3 cellular contexts compared by ENCODE assay signal in the genomic region with DNA sequence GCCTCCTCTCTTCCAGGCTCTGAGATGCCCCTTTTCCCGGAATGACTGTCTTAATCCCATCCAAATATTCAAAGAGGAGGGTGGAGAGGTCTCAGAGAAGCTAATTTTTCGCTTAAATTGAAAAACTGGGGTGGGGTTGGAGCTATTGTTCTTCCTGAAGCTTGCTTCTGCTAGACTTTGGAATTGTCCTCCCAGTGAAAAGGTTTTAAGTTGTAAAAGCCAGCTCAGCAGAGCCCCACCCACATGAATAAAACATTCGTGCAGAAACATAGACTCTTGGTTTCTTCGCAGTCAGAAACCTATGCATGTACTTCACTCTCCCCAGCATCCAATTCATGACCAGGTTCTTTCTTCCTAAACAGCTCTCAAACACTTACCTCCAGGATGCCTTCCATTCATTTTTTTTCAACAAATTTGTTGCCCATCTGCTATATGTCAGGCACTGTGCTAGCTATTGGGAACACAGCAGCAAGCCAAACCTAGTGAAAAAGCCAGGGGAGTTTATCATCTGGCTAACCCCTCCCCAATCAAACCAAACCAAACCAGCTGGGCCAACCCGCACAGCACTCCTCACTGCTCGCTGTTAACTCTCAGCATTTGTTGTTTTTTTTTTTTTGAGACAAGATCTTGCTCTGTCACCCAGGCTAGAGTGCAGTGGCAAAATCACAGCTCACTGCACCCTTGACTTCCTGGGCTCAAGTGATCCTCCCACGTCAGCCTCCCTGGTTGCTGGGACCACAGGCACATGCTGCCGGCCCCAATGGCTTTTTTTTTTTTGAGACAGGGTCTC.
TF ChIP-seq lines count a peak whose summit lies in the region.

No MANE protein-coding gene starts in this region.

TF ChIP-seq in SK-N-SH, 30 proteins besides CTCF, POLR2A, EP300 and RAD21:
- TF ChIP-seq RXRA (IDR thresholded peaks at IDR 0.05; ENCODE audit: borderline replicate concordance, low read depth) (no peak), POLR2AphosphoS5 (IDR thresholded peaks at IDR 0.05; ENCODE audit: low read depth, low read length) (no peak), NRF1 (IDR thresholded peaks at IDR 0.05; ENCODE audit: low read depth, low read length) (no peak), MAX (IDR thresholded peaks at IDR 0.05; ENCODE audit: low read depth) (no peak), TCF12 (IDR thresholded peaks at IDR 0.05) (no peak), TAF1 (IDR thresholded peaks at IDR 0.05; ENCODE audit: borderline replicate concordance, low read depth, low read length) (no peak), YY1 (IDR thresholded peaks at IDR 0.05; ENCODE audit: low read depth) (no peak), MEF2A (IDR thresholded peaks at IDR 0.05; ENCODE audit: borderline replicate concordance, low read depth) (no peak)
- TF ChIP-seq, protein P1, sequence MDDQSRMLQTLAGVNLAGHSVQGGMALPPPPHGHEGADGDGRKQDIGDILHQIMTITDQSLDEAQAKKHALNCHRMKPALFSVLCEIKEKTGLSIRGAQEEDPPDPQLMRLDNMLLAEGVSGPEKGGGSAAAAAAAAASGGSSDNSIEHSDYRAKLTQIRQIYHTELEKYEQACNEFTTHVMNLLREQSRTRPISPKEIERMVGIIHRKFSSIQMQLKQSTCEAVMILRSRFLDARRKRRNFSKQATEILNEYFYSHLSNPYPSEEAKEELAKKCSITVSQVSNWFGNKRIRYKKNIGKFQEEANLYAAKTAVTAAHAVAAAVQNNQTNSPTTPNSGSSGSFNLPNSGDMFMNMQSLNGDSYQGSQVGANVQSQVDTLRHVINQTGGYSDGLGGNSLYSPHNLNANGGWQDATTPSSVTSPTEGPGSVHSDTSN (IDR thresholded peaks at IDR 0.05) = no peak
TF ChIP-seq in SK-N-SH: peak in this region for 0.

TF ChIP-seq in SK-N-SH treated with all-trans-retinoic acid at 6 μM for 48 hours, 23 proteins besides CTCF, POLR2A, EP300 and RAD21:
- TF ChIP-seq ZNF70 (CRISPR knock-in tag; IDR thresholded peaks at IDR 0.05) = no peak
- no peak for TF ChIP-seq ZFP3 (CRISPR knock-in tag; IDR thresholded peaks at IDR 0.05)
- TF ChIP-seq BACH2 (CRISPR knock-in tag; IDR thresholded peaks at IDR 0.05; ENCODE audit: borderline replicate concordance) = no peak
- no peak for TF ChIP-seq PATZ1 (CRISPR knock-in tag; IDR thresholded peaks at IDR 0.05; ENCODE audit: borderline replicate concordance)
- no peak for TF ChIP-seq ZNF8 (CRISPR knock-in tag; IDR thresholded peaks at IDR 0.05)
- TF ChIP-seq ARNTL (CRISPR knock-in tag; IDR thresholded peaks at IDR 0.05; ENCODE audit: borderline replicate concordance, low read depth) = no peak
- no peak for TF ChIP-seq TOX (CRISPR knock-in tag; IDR thresholded peaks at IDR 0.05; ENCODE audit: borderline replicate concordance)
- TF ChIP-seq, protein P2, sequence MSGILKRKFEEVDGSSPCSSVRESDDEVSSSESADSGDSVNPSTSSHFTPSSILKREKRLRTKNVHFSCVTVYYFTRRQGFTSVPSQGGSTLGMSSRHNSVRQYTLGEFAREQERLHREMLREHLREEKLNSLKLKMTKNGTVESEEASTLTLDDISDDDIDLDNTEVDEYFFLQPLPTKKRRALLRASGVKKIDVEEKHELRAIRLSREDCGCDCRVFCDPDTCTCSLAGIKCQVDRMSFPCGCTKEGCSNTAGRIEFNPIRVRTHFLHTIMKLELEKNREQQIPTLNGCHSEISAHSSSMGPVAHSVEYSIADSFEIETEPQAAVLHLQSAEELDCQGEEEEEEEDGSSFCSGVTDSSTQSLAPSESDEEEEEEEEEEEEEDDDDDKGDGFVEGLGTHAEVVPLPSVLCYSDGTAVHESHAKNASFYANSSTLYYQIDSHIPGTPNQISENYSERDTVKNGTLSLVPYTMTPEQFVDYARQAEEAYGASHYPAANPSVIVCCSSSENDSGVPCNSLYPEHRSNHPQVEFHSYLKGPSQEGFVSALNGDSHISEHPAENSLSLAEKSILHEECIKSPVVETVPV (CRISPR knock-in tag; IDR thresholded peaks at IDR 0.05) = no peak
- no peak for TF ChIP-seq RARB (CRISPR knock-in tag; IDR thresholded peaks at IDR 0.05)
- TF ChIP-seq OSR1 (CRISPR knock-in tag; IDR thresholded peaks at IDR 0.05) = no peak
TF ChIP-seq in SK-N-SH treated with all-trans-retinoic acid at 6 μM for 48 hours: peak in this region for 0.

TF ChIP-seq in H1, 55 proteins besides CTCF, POLR2A, EP300 and RAD21:
- TF ChIP-seq CHD1 (IDR thresholded peaks at IDR 0.05; ENCODE audit: low read depth, low read length) (no peak), RBBP5 (IDR thresholded peaks at IDR 0.05; ENCODE audit: borderline replicate concordance, low read depth, low read length) (no peak), SUZ12 (IDR thresholded peaks at IDR 0.05; ENCODE audit: low read length) (no peak), HDAC2 (IDR thresholded peaks at IDR 0.05; ENCODE audit: borderline replicate concordance in 1 of 2, low read depth in 2 of 2, low read length in 2 of 2) (no peak), SAP30 (IDR thresholded peaks at IDR 0.05; ENCODE audit: insufficient read depth, insufficient replicate concordance, low read length) (no peak), JUND (IDR thresholded peaks at IDR 0.05; ENCODE audit: low read length) (no peak), CREB1 (IDR thresholded peaks at IDR 0.05) (no peak), SIX5 (IDR thresholded peaks at IDR 0.05; ENCODE audit: low read depth, low read length) (no peak), TAF7 (optimal IDR thresholded peaks at IDR 0.05; ENCODE audit: borderline replicate concordance, low read depth, low read length) (no peak), EZH2 (IDR thresholded peaks at IDR 0.05; ENCODE audit: low read depth, low read length, severe bottlenecking) (no peak), POU5F1 (IDR thresholded peaks at IDR 0.05; ENCODE audit: low read depth, low read length) (no peak), BCL11A (IDR thresholded peaks at IDR 0.05; ENCODE audit: low read depth in 2 of 2, low read length in 2 of 2) (no peak)
